8 cellular contexts compared by ENCODE assay signal in the genomic region with DNA sequence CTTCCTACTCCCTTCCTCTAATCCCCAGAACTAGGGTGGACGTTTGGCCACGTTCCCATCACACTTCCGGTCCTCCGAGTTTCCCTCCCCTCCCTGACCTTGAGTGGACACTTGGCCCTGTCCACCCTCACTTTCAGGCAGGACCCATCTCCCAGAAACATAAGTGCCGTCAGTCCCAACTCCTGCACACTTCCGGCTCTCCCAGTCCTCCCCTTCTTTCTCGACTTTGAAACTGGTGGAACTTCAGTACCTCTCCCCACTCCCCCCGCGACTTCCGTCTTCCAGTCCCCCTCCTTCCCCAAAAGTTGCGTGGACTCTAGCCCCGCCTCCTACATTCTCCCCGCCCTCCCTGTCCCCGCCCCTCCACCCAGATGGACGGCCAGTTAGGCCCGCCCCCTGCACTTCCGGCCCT. TPM values are rescaled to one million over a fixed set of nuclear protein-coding genes. Genes with fewer than 3 reads are reported as not detected.
DNase-seq lines count a peak whose midpoint lies in the region; ATAC-seq and TF ChIP-seq lines count a peak whose summit lies in the region.

No MANE protein-coding gene starts in this region.

- peak overlapping the region; percentile 97 to 98 for H3K4me3 Mint-ChIP-seq in activated T-cell treated with anti-CD3 and anti-CD28 coated beads, Interleukin-2, amount 50 U/mL, for 72 hours
- H3K4me3 Mint-ChIP-seq in glutamatergic neuron (ENCODE audit: unreplicated experiment), result peak overlapping the region; percentile 92

- intact Hi-C loops in spleen (cut with DNase I; ENCODE audit: low total_unique reads), result no loop called here

- peaks cover 46 to 65% of the 10 kb centered on the region in 2 donors for H3K36me3 Mint-ChIP-seq in activated T-cell treated with anti-CD3 and anti-CD28 coated beads, Interleukin-2, amount 50 U/mL, for 72 hours (ENCODE audit: insufficient read depth in 2 of 2)
- H3K36me3 Mint-ChIP-seq in glutamatergic neuron (ENCODE audit: unreplicated experiment), result peaks cover 47% of the 10 kb centered on the region

- peaks cover 23% of the 10 kb centered on the region for H3K4me1 Mint-ChIP-seq in activated T-cell treated with anti-CD3 and anti-CD28 coated beads, Interleukin-2, amount 50 U/mL, for 72 hours (ENCODE audit: low read depth)
- no peaks in the 10 kb centered on the region for H3K4me1 Mint-ChIP-seq in glutamatergic neuron (ENCODE audit: low read depth, unreplicated experiment)

- no peak for TF ChIP-seq CTCF in glutamatergic neuron (IDR thresholded peaks at IDR 0.05; ENCODE audit: partially characterized antibody, unreplicated experiment)
- no peak for TF ChIP-seq CTCF in spleen (IDR thresholded peaks at IDR 0.05 in 8 of 11, conservative IDR thresholded peaks at IDR 0.05 in 3 of 11)

- H3K27ac ChIP-seq in spleen, result peak overlapping the region; percentile 98 to 100 (median 100)

- peaks cover 10% of the 10 kb centered on the region; the same call in 1 of the 2 replicates for H3K36me3 ChIP-seq in ES-I3 (ENCODE audit: insufficient read depth, low read length)
- peaks cover 15 to 78% (median 51%) of the 10 kb centered on the region in 6 donors for H3K36me3 ChIP-seq in spleen

- H3K27me3 ChIP-seq in spleen (replicated peaks in 1 of 7), result no peaks in the 10 kb centered on the region

- 5 to 12% (median 8%) methylated on average over 17 of the region's 17 CpGs for WGBS in spleen, 5 donors

- peak; percentile 42 for DNase-seq in Jurkat, Clone E6-1 (ENCODE audit: low read depth, low spot score)
- DNase-seq in activated T-cell treated with anti-CD3 and anti-CD28 coated beads, Interleukin-2, amount 50 U/mL, for 72 hours, result peak in 1 of 2 donors; percentile 89
- no peak for DNase-seq in glutamatergic neuron
- no peak for DNase-seq in spleen

- H3K9me3 Mint-ChIP-seq in activated T-cell treated with anti-CD3 and anti-CD28 coated beads, Interleukin-2, amount 50 U/mL, for 72 hours, result peaks cover 11 to 32% of the 10 kb centered on the region in 2 donors
- peaks cover 31% of the 10 kb centered on the region for H3K9me3 Mint-ChIP-seq in glutamatergic neuron (ENCODE audit: unreplicated experiment)

- H3K4me1 ChIP-seq in ES-I3 (ENCODE audit: insufficient read depth, low read length) (no peaks in the 10 kb centered on the region), spleen (peaks cover 4 to 20% (median 11%) of the 10 kb centered on the region in 6 donors)

- H3K9ac ChIP-seq in ES-I3 (ENCODE audit: low read depth, low read length), result peak overlapping the region; percentile 96; the same call in 1 of the 2 replicates

- peaks cover 8% of the 10 kb centered on the region for H3K9me3 ChIP-seq in ES-I3 (ENCODE audit: control insufficient read depth, insufficient read depth, low read length)
- peaks cover 52 to 96% (median 92%) of the 10 kb centered on the region in 8 donors for H3K9me3 ChIP-seq in spleen

- ATAC-seq in activated T-cell treated with anti-CD3 and anti-CD28 coated beads, Interleukin-2, amount 50 U/mL, for 72 hours (replicated peaks in 1 of 2), result no peak
- ATAC-seq in HG03280 (IDR thresholded peaks at IDR 0.05; ENCODE audit: unreplicated experiment), result no peak
- ATAC-seq in HG03095 (IDR thresholded peaks at IDR 0.05; ENCODE audit: unreplicated experiment), result no peak
- ATAC-seq in HG02759 (IDR thresholded peaks at IDR 0.05; ENCODE audit: unreplicated experiment), result no peak

- H3K27ac Mint-ChIP-seq in activated T-cell treated with anti-CD3 and anti-CD28 coated beads, Interleukin-2, amount 50 U/mL, for 72 hours, result peak overlapping the region; percentile 96
- peak overlapping the region; percentile 98 for H3K27ac Mint-ChIP-seq in glutamatergic neuron (ENCODE audit: unreplicated experiment)

- peak overlapping the region; percentile 59 for H3K4me3 ChIP-seq in Jurkat, Clone E6-1 (ENCODE audit: low read length)
- peak overlapping the region in 7 of 8 donors; percentile 47 to 92 (median 68) for H3K4me3 ChIP-seq in spleen

- no peak for TF ChIP-seq POLR2A in spleen (IDR thresholded peaks at IDR 0.05)

- H3K27me3 Mint-ChIP-seq in activated T-cell treated with anti-CD3 and anti-CD28 coated beads, Interleukin-2, amount 50 U/mL, for 72 hours (ENCODE audit: low read depth), result no peaks in the 10 kb centered on the region
- peaks cover 18% of the 10 kb centered on the region for H3K27me3 Mint-ChIP-seq in glutamatergic neuron (ENCODE audit: unreplicated experiment)

RNA-seq across cellular contexts. Expression of gene ZNF274, which starts 0.3 kb away (rescaled TPM):
- 6.0 TPM for polyA plus RNA-seq in Jurkat, Clone E6-1 (2012; ENCODE audit: insufficient read depth, insufficient read length)
- total RNA-seq in activated T-cell treated with anti-CD3 and anti-CD28 coated beads, Interleukin-2, amount 50 U/mL, for 72 hours, result 10 to 100 TPM; 32.1 to 42.8 TPM
- 42.7 TPM for total RNA-seq in glutamatergic neuron (ENCODE audit: unreplicated experiment)
- 10 to 100 TPM; 32.5 to 53.4 (median 36.9) TPM for total RNA-seq in spleen
- 10 to 100 TPM; 17.5 to 19.5 (median 18.4) TPM for polyA plus RNA-seq in spleen

RNA-seq across cellular contexts. Expression of gene ZNF329, which starts 32.0 kb away (rescaled TPM):
- not detected for polyA plus RNA-seq in Jurkat, Clone E6-1 (2012; ENCODE audit: insufficient read depth, insufficient read length)
- 1 to 10 TPM; 8.0 to 9.8 TPM for total RNA-seq in activated T-cell treated with anti-CD3 and anti-CD28 coated beads, Interleukin-2, amount 50 U/mL, for 72 hours
- total RNA-seq in glutamatergic neuron (ENCODE audit: unreplicated experiment) (14.1 TPM), spleen (10 to 100 TPM in 4 of 7 donors, 1 to 10 TPM in 3; 8.6 to 13.4 (median 10.4) TPM)
- 1 to 10 TPM; 3.8 to 6.1 (median 3.8) TPM for polyA plus RNA-seq in spleen

RNA-seq across cellular contexts. Expression of gene ZNF544, which starts 46.1 kb away (rescaled TPM):
- not detected for polyA plus RNA-seq in Jurkat, Clone E6-1 (2012; ENCODE audit: insufficient read depth, insufficient read length)
- total RNA-seq in activated T-cell treated with anti-CD3 and anti-CD28 coated beads, Interleukin-2, amount 50 U/mL, for 72 hours, result 10 to 100 TPM; 38.6 to 46.6 TPM
- total RNA-seq in glutamatergic neuron (ENCODE audit: unreplicated experiment), result 46.1 TPM
- 10 to 100 TPM; 31.4 to 58.5 (median 39.0) TPM for total RNA-seq in spleen
- polyA plus RNA-seq in spleen, result 10 to 100 TPM; 12.5 to 24.8 (median 20.2) TPM
